In genomic region chr3:76943671-76944070, GRCh38 we compare ENCODE assay signal across 19 cellular contexts.
DNase-seq lines count a peak whose midpoint lies in the region; ATAC-seq, FAIRE-seq and TF ChIP-seq lines count a peak whose summit lies in the region.
"Had no signal": no experiment of that assay in that cellular context is flagged by ENCODE, and none has a peak within 500 bp of the region (broad histone marks: within the 10 kb centered on the region; RNA-seq: fewer than 3 reads in every experiment).

No MANE protein-coding gene starts in this region.

- H3K9me1 ChIP-seq in IMR-90 (ENCODE audit: insufficient read depth, low read length) (no peaks in the 10 kb centered on the region), endothelial cell of umbilical vein (replicated peaks; ENCODE audit: control insufficient read depth, extremely low read depth, insufficient read depth, low read length) (no peaks in the 10 kb centered on the region)

- H3K9me3 ChIP-seq in IMR-90 (ENCODE audit: control insufficient read depth, insufficient read depth, low read length) (no peaks in the 10 kb centered on the region; the same call in 1 of the 2 replicates), endothelial cell of umbilical vein (replicated peaks; ENCODE audit: control insufficient read depth, insufficient read depth, low read length) (no peaks in the 10 kb centered on the region), mesenchymal stem cell (ENCODE audit: control insufficient read depth, low read length) (peaks cover 7% of the 10 kb centered on the region)
- H3K9me3 ChIP-seq: SJSA1 had no signal

- in situ Hi-C loops in IMR-90 (cut with MboI; ENCODE audit: low sequenced_read_pairs), result no loop called here

- peaks cover 1% of the 10 kb centered on the region for H3K9me3 Mint-ChIP-seq in activated naive CD8-positive, alpha-beta T cell treated with anti-CD3 and anti-CD28 coated beads for 36 hours

- H3K27ac ChIP-seq in 22Rv1 (peak overlapping the region; percentile 14), IMR-90 (ENCODE audit: insufficient read depth, low read length) (no peak overlapping the region), endothelial cell of umbilical vein (ENCODE audit: insufficient read depth, low read depth, low read length) (no peak overlapping the region), mesenchymal stem cell (ENCODE audit: low read length, poor library complexity, severe bottlenecking) (no peak overlapping the region)
- H3K27ac ChIP-seq: C4-2B, PC-9, SJSA1 had no signal

- H3K4me1 ChIP-seq in IMR-90 (ENCODE audit: control insufficient read depth, insufficient read depth, low read length) (no peaks in the 10 kb centered on the region), endothelial cell of umbilical vein (ENCODE audit: control insufficient read depth, extremely low read depth, insufficient read depth, low read length) (peaks cover 2% of the 10 kb centered on the region), mesenchymal stem cell (ENCODE audit: control insufficient read depth, insufficient read depth, low read depth, low read length) (no peaks in the 10 kb centered on the region)
- H3K4me1 ChIP-seq: SJSA1 had no signal

- H3K36me3 ChIP-seq in IMR-90 (ENCODE audit: control insufficient read depth, insufficient read depth, low read length) (no peaks in the 10 kb centered on the region), endothelial cell of umbilical vein (ENCODE audit: control insufficient read depth in 2 of 2, extremely low read depth in 1 of 2, insufficient read depth in 2 of 2, low read length in 2 of 2) (no peaks in the 10 kb centered on the region), mesenchymal stem cell (ENCODE audit: control insufficient read depth in 1 of 2, insufficient read depth in 2 of 2, low read depth in 1 of 2, low read length in 2 of 2) (no peaks in the 10 kb centered on the region)
- H3K36me3 ChIP-seq: SJSA1 had no signal

- BruUV-seq in IMR-90 (replicated peaks; lab: Mats Ljungman, UMichigan), result no TSS peak
- BruUV-seq in endothelial cell of umbilical vein (replicated peaks; lab: Mats Ljungman, UMichigan), result no TSS peak

- H3K4me2 ChIP-seq in IMR-90 (ENCODE audit: low read depth, low read length) (no peak overlapping the region), endothelial cell of umbilical vein (ENCODE audit: insufficient read depth, low read length) (peak overlapping the region; percentile 24), mesenchymal stem cell (ENCODE audit: low read length, poor library complexity, severe bottlenecking) (no peak overlapping the region)
- H3K4me2 ChIP-seq: PC-9 had no signal

- no peak overlapping the region for H2BK20ac ChIP-seq in IMR-90 (ENCODE audit: low read depth, low read length)

- TF ChIP-seq RAD21 in IMR-90 (IDR thresholded peaks at IDR 0.05; ENCODE audit: low read length), result no peak

- POLR2A ChIA-PET in IMR-90 (lab: Charles Lee; ENCODE audit: unreplicated experiment), result no interaction called here
- POLR2A ChIA-PET in endothelial cell of umbilical vein (lab: Charles Lee), result no interaction called here

- H2BK120ac ChIP-seq in IMR-90 (ENCODE audit: low read depth, low read length), result no peak overlapping the region
- H2BK120ac ChIP-seq in mesenchymal stem cell (ENCODE audit: low read depth, low read length), result no peak overlapping the region

- H3K4ac ChIP-seq in IMR-90 (ENCODE audit: low read depth, low read length), result no peak overlapping the region
- H3K4ac ChIP-seq in mesenchymal stem cell (ENCODE audit: low read depth in 1 of 2, low read length in 2 of 2), result no peak overlapping the region

- H3K79me1 ChIP-seq in IMR-90 (ENCODE audit: low read depth in 1 of 2, low read length in 2 of 2) (no peaks in the 10 kb centered on the region), mesenchymal stem cell (replicated peaks; ENCODE audit: low read length, poor library complexity, severe bottlenecking) (no peaks in the 10 kb centered on the region)

- H2AK5ac ChIP-seq in IMR-90 (ENCODE audit: low read depth, low read length), result no peak overlapping the region
- no peak overlapping the region for H2AK5ac ChIP-seq in mesenchymal stem cell (ENCODE audit: low read length, severe bottlenecking)

- no peaks in the 10 kb centered on the region for H3K27me3 ChIP-seq in IMR-90 (ENCODE audit: control insufficient read depth, insufficient read depth, low read length)
- no peaks in the 10 kb centered on the region for H3K27me3 ChIP-seq in endothelial cell of umbilical vein (ENCODE audit: control insufficient read depth in 2 of 2, insufficient read depth in 2 of 2, low read length in 2 of 2)
- H3K27me3 ChIP-seq in mesenchymal stem cell (ENCODE audit: control insufficient read depth in 1 of 2, insufficient read depth in 1 of 2, low read length in 2 of 2), result no peaks in the 10 kb centered on the region
- H3K27me3 ChIP-seq: SJSA1 had no signal

- no CpG with 5 or more reads among the region's 3 CpGs for WGBS in IMR-90 (ENCODE audit: extremely low coverage in 2 of 2, insufficient read length in 1 of 2), 2 experiments
- WGBS in mesenchymal stem cell, result no CpG with 5 or more reads among the region's 3 CpGs

- peak; percentile 62 for ATAC-seq in IMR-90 (ENCODE audit: low read depth)

- no peak overlapping the region for H3K56ac ChIP-seq in IMR-90 (ENCODE audit: extremely low read depth, insufficient read depth, low read length)

- H3K14ac ChIP-seq in IMR-90 (replicated peaks; ENCODE audit: low read depth, low read length) (no peak overlapping the region), mesenchymal stem cell (ENCODE audit: low read length in 2 of 2) (no peak overlapping the region)

- TF ChIP-seq CTCF in 22Rv1 (IDR thresholded peaks at IDR 0.05) (no peak), IMR-90 (conservative IDR thresholded peaks at IDR 0.05; ENCODE audit: low read depth, low read length) (no peak), endothelial cell of umbilical vein (IDR thresholded peaks at IDR 0.05; ENCODE audit: extremely low read depth in 1 of 2, insufficient read depth in 1 of 2, low read depth in 1 of 2, low read length in 2 of 2) (no peak)

- H4K20me1 ChIP-seq in IMR-90 (ENCODE audit: insufficient read depth, low read length) (no peaks in the 10 kb centered on the region), endothelial cell of umbilical vein (replicated peaks; ENCODE audit: control insufficient read depth, extremely low read depth, insufficient read depth, low read length) (no peaks in the 10 kb centered on the region)

- H2BK5ac ChIP-seq in IMR-90 (ENCODE audit: low read depth, low read length, poor library complexity, severe bottlenecking) (no peak overlapping the region), mesenchymal stem cell (ENCODE audit: low read depth, low read length, poor library complexity, severe bottlenecking) (no peak overlapping the region)

- H3K18ac ChIP-seq in IMR-90 (ENCODE audit: low read depth, low read length), result no peak overlapping the region
- no peak overlapping the region for H3K18ac ChIP-seq in mesenchymal stem cell (ENCODE audit: low read depth in 1 of 2, low read length in 2 of 2)

- intact Hi-C loops in IMR-90 (cut with micrococcal nuclease) (no loop called here), endothelial cell of umbilical vein (cut with micrococcal nuclease) (no loop called here)

- dilution Hi-C loops in IMR-90 (cut with HindIII; ENCODE audit: low sequenced_read_pairs, unreplicated experiment) (no loop called here), endothelial cell of umbilical vein (cut with MboI; ENCODE audit: extremely low pct_ligation_motif_present, low sequenced_read_pairs) (no loop called here)

- no peak overlapping the region for H3K4me3 ChIP-seq in IMR-90 (ENCODE audit: insufficient read depth, low read depth, low read length)
- no peak overlapping the region for H3K4me3 ChIP-seq in endothelial cell of umbilical vein (replicated peaks in 1 of 3; ENCODE audit: insufficient read depth in 1 of 3, low read depth in 1 of 3, low read length in 3 of 3)
- H3K4me3 ChIP-seq in mesenchymal stem cell (ENCODE audit: insufficient read depth in 1 of 2, low read depth in 1 of 2, low read length in 2 of 2), result no peak overlapping the region
- H3K4me3 ChIP-seq: PC-9, SJSA1 had no signal

- CTCF ChIA-PET in IMR-90 (lab: Yijun Ruan, JAX), result interaction anchor here (0.6 kb wide), 1 partner anchor 9 kb away, joined by 3 read pairs; no protein-coding TSS in a partner anchor
- CTCF ChIA-PET in endothelial cell of umbilical vein (lab: Charles Lee), result no interaction called here

- peaks cover 1% of the 10 kb centered on the region for H3K36me3 Mint-ChIP-seq in activated naive CD8-positive, alpha-beta T cell treated with anti-CD3 and anti-CD28 coated beads for 36 hours

- H2AFZ ChIP-seq in IMR-90 (replicated peaks; ENCODE audit: low read length, poor library complexity) (no peak overlapping the region), endothelial cell of umbilical vein (ENCODE audit: low read depth, low read length) (no peak overlapping the region), mesenchymal stem cell (ENCODE audit: low read depth, low read length) (no peak overlapping the region)
- H2AFZ ChIP-seq: PC-9 had no signal

- no peak overlapping the region for H4K5ac ChIP-seq in IMR-90 (ENCODE audit: low read depth, low read length)

- peak; percentile 5 for DNase-seq in IMR-90
- no peak for DNase-seq in endothelial cell of umbilical vein (ENCODE audit: low read depth, low spot score)
- peak; percentile 14 for DNase-seq in mesenchymal stem cell
- no peak for DNase-seq in NCI-H446 (lab: John Stamatoyannopoulos, UW)
- no peak for DNase-seq in NCI-H69 (lab: John Stamatoyannopoulos, UW)
- DNase-seq in activated naive CD8-positive, alpha-beta T cell treated with anti-CD3 and anti-CD28 coated beads for 36 hours, result no peak
- no peak for DNase-seq in epidermal melanocyte (ENCODE audit: insufficient read length, low spot score)
- DNase-seq: EL, GF-D8, KG1, NCI-H1105 treated with DMSO at 0.1 percent for 48 hours, NCI-H2081, NCI-H2171, NCI-H345, NCI-H524 treated with DMSO at 0.1 percent for 48 hours, PC-9 had no signal

- H3K9ac ChIP-seq in IMR-90 (ENCODE audit: low read depth, low read length) (no peak overlapping the region), endothelial cell of umbilical vein (replicated peaks; ENCODE audit: extremely low read depth, insufficient read depth, low read length) (no peak overlapping the region), mesenchymal stem cell (ENCODE audit: low read length) (no peak overlapping the region)

- H4K8ac ChIP-seq in IMR-90 (ENCODE audit: low read depth in 2 of 2, low read length in 2 of 2) (no peak overlapping the region), mesenchymal stem cell (ENCODE audit: low read length) (no peak overlapping the region)

- H3K4me1 Mint-ChIP-seq in activated naive CD8-positive, alpha-beta T cell treated with anti-CD3 and anti-CD28 coated beads for 36 hours, result no peaks in the 10 kb centered on the region

- no peak overlapping the region for H3K23ac ChIP-seq in IMR-90 (ENCODE audit: low read depth, low read length)
- H3K23ac ChIP-seq in mesenchymal stem cell (ENCODE audit: low read length in 2 of 2), result no peak overlapping the region

- no peak overlapping the region for H4K91ac ChIP-seq in IMR-90 (ENCODE audit: insufficient read depth, low read depth, low read length)
- no peak overlapping the region for H4K91ac ChIP-seq in mesenchymal stem cell (ENCODE audit: low read length)

- no peak for FAIRE-seq in endothelial cell of umbilical vein (lab: Jason Lieb, UNC)

- no peaks in the 10 kb centered on the region for H3K79me2 ChIP-seq in endothelial cell of umbilical vein (ENCODE audit: control insufficient read depth, insufficient read depth, low read length)

- no peak overlapping the region for H2AK9ac ChIP-seq in IMR-90 (replicated peaks; ENCODE audit: low read depth, low read length, poor library complexity)

- H3K27me3 Mint-ChIP-seq in activated naive CD8-positive, alpha-beta T cell treated with anti-CD3 and anti-CD28 coated beads for 36 hours, result no peaks in the 10 kb centered on the region

- no peak overlapping the region for H2BK12ac ChIP-seq in mesenchymal stem cell (ENCODE audit: low read length in 2 of 2)

- H3K4me3 Mint-ChIP-seq in activated naive CD8-positive, alpha-beta T cell treated with anti-CD3 and anti-CD28 coated beads for 36 hours, result no peak overlapping the region

- H2BK15ac ChIP-seq in IMR-90 (ENCODE audit: low read depth, low read length) (no peak overlapping the region), mesenchymal stem cell (ENCODE audit: low read depth, poor library complexity, severe bottlenecking) (no peak overlapping the region)

- H3K27ac Mint-ChIP-seq in activated naive CD8-positive, alpha-beta T cell treated with anti-CD3 and anti-CD28 coated beads for 36 hours, result no peak overlapping the region

- TF ChIP-seq POLR2A in IMR-90 (IDR thresholded peaks at IDR 0.05; ENCODE audit: low read depth, low read length) (no peak), endothelial cell of umbilical vein (IDR thresholded peaks at IDR 0.05; ENCODE audit: low read depth, low read length) (no peak)

Comparison
In these comparisons a context has a peak if more than half of its experiments do, and no peak if none do; other contexts are left out.
1. DNase-seq: peak in IMR-90 (single experiment) and mesenchymal stem cell (single experiment); none in endothelial cell of umbilical vein (single experiment), NCI-H446 (0 of 2), NCI-H69 (single experiment), activated naive CD8-positive, alpha-beta T cell treated with anti-CD3 and anti-CD28 coated beads for 36 hours (single experiment) and epidermal melanocyte (single experiment).